In genomic region chr16:87850009-87851006, GRCh38 we compare ENCODE assay signal across 8 cellular contexts. TPM values are rescaled to one million over a fixed set of nuclear protein-coding genes. Genes with fewer than 3 reads are reported as not detected.
A peak's percentile ranks its signal among the peaks of the same experiment; 100 is the strongest.
DNase-seq lines count a peak whose midpoint lies in the region; ATAC-seq, FAIRE-seq and TF ChIP-seq lines count a peak whose summit lies in the region.

No MANE protein-coding gene starts in this region.

- no peaks in the 10 kb centered on the region for H3K9me2 ChIP-seq in GM23338 (ENCODE audit: insufficient read depth)

- H3K27ac ChIP-seq in GM23338 (ENCODE audit: low read depth) = peak overlapping the region; percentile 87

- ATAC-seq in GM23338 (peak; percentile 45), GM21576 (IDR thresholded peaks at IDR 0.05; ENCODE audit: unreplicated experiment) (no peak), HG02840 (IDR thresholded peaks at IDR 0.05; ENCODE audit: low FRiP score, unreplicated experiment) (no peak)

- FAIRE-seq in RCC 7860 (lab: Jason Lieb, UNC) = no peak

- H3K27ac Mint-ChIP-seq in GM23338 = peak overlapping the region; percentile 82
- H3K27ac Mint-ChIP-seq in activated T-helper 2 cell treated with anti-CD3 and anti-CD28 coated beads, Interferon-gamma antibody, Interleukin-2, Interleukin-4, amounts not matched to agents 10 μg/mL and 5 μg/mL and 100 μg/mL, durations not matched to agents 14 hours and 24 hours and 36 hours = no peak overlapping the region

- H3K4me3 ChIP-seq in GM23338 = no peak overlapping the region
- no peak overlapping the region for H3K4me3 ChIP-seq in fibroblast of villous mesenchyme (ENCODE audit: low read depth, low read length)

- H2AFZ ChIP-seq in GM23338 = no peak overlapping the region

- peaks cover 4% of the 10 kb centered on the region for H4K20me1 ChIP-seq in GM23338 (replicated peaks; ENCODE audit: insufficient read depth)

- peaks cover 51% of the 10 kb centered on the region for H3K4me1 Mint-ChIP-seq in GM23338
- peaks cover 29% of the 10 kb centered on the region for H3K4me1 Mint-ChIP-seq in activated T-helper 2 cell treated with anti-CD3 and anti-CD28 coated beads, Interferon-gamma antibody, Interleukin-2, Interleukin-4, amounts not matched to agents 10 μg/mL and 5 μg/mL and 100 μg/mL, durations not matched to agents 14 hours and 24 hours and 36 hours (ENCODE audit: low read depth)

- H3K9me3 Mint-ChIP-seq in GM23338 = no peaks in the 10 kb centered on the region
- no peaks in the 10 kb centered on the region for H3K9me3 Mint-ChIP-seq in activated T-helper 2 cell treated with anti-CD3 and anti-CD28 coated beads, Interferon-gamma antibody, Interleukin-2, Interleukin-4, amounts not matched to agents 10 μg/mL and 5 μg/mL and 100 μg/mL, durations not matched to agents 14 hours and 24 hours and 36 hours

- H3K4me2 ChIP-seq in GM23338 = no peak overlapping the region

- TF ChIP-seq CTCF in GM23338 (conservative IDR thresholded peaks at IDR 0.05; ENCODE audit: low read depth in 2 of 2) (peak; percentile 95), fibroblast of villous mesenchyme (IDR thresholded peaks at IDR 0.05; ENCODE audit: insufficient read depth, low read depth, low read length) (peak; percentile 93)

- H3K27me3 ChIP-seq in GM23338 (ENCODE audit: insufficient read depth) = no peaks in the 10 kb centered on the region

- H3K4me3 Mint-ChIP-seq in GM23338 = no peak overlapping the region
- H3K4me3 Mint-ChIP-seq in activated T-helper 2 cell treated with anti-CD3 and anti-CD28 coated beads, Interferon-gamma antibody, Interleukin-2, Interleukin-4, amounts not matched to agents 10 μg/mL and 5 μg/mL and 100 μg/mL, durations not matched to agents 14 hours and 24 hours and 36 hours (ENCODE audit: low read depth) = no peak overlapping the region

- H3K36me3 Mint-ChIP-seq in GM23338 (ENCODE audit: low read depth) = peaks cover 67% of the 10 kb centered on the region
- peaks cover 81% of the 10 kb centered on the region for H3K36me3 Mint-ChIP-seq in activated T-helper 2 cell treated with anti-CD3 and anti-CD28 coated beads, Interferon-gamma antibody, Interleukin-2, Interleukin-4, amounts not matched to agents 10 μg/mL and 5 μg/mL and 100 μg/mL, durations not matched to agents 14 hours and 24 hours and 36 hours (ENCODE audit: low read depth)

- peaks cover 34% of the 10 kb centered on the region for H3F3A ChIP-seq in GM23338 (replicated peaks; ENCODE audit: low read depth)

- H3K27me3 Mint-ChIP-seq in GM23338 (ENCODE audit: insufficient read depth, low read depth, poor library complexity) = peaks cover 22% of the 10 kb centered on the region
- no peaks in the 10 kb centered on the region for H3K27me3 Mint-ChIP-seq in activated T-helper 2 cell treated with anti-CD3 and anti-CD28 coated beads, Interferon-gamma antibody, Interleukin-2, Interleukin-4, amounts not matched to agents 10 μg/mL and 5 μg/mL and 100 μg/mL, durations not matched to agents 14 hours and 24 hours and 36 hours (ENCODE audit: low read depth)

- intact Hi-C loops in activated T-helper 2 cell treated with anti-CD3 and anti-CD28 coated beads, Interferon-gamma antibody, Interleukin-2, Interleukin-4, amounts not matched to agents 10 μg/mL and 5 μg/mL and 100 μg/mL, durations not matched to agents 14 hours and 24 hours and 36 hours (cut with micrococcal nuclease) = loop anchor here (1.0 kb wide), 2 partner anchors 21 to 59 kb away; no protein-coding TSS in a partner anchor
- intact Hi-C loops in posterior cingulate gyrus (cut with DNase I) = loop anchor here (2.0 kb wide), 1 partner anchor 20 kb away; no protein-coding TSS in a partner anchor

- H3K79me2 ChIP-seq in GM23338 (replicated peaks; ENCODE audit: insufficient read depth) = peaks cover 82% of the 10 kb centered on the region

- peaks cover 12% of the 10 kb centered on the region; the same call in 1 of the 2 replicates for H3K36me3 ChIP-seq in GM23338 (ENCODE audit: insufficient read depth)

- peaks cover 45% of the 10 kb centered on the region for H3K4me1 ChIP-seq in GM23338 (ENCODE audit: insufficient read depth)

- DNase-seq in AG08396 (ENCODE audit: low spot score) (peak; percentile 85), GM23338 (ENCODE audit: low spot score) (peak; percentile 82), RCC 7860 (ENCODE audit: low spot score) (peak; percentile 41), fibroblast of villous mesenchyme (ENCODE audit: low read depth) (peak; percentile 59), posterior cingulate gyrus (peak in 8 of 10 donors; percentile 55 to 95 (median 69))
- DNase-seq in activated T-helper 2 cell treated with anti-CD3 and anti-CD28 coated beads, Interferon-gamma antibody, Interleukin-2, Interleukin-4, amounts not matched to agents 10 μg/mL and 5 μg/mL and 100 μg/mL, durations not matched to agents 14 hours and 24 hours and 36 hours (ENCODE audit: low spot score) = peak; percentile 65

TF ChIP-seq in GM23338, 12 proteins besides CTCF, POLR2A, EP300 and RAD21:
- TF ChIP-seq POLR2AphosphoS5 (IDR thresholded peaks at IDR 0.05; ENCODE audit: low read depth) (peak; percentile 19; the same call in 1 of the 2 replicates), STAT1 (IDR thresholded peaks at IDR 0.05; ENCODE audit: unreplicated experiment) (no peak), JUNB (IDR thresholded peaks at IDR 0.05; ENCODE audit: unreplicated experiment) (no peak)
TF ChIP-seq in GM23338: peak in this region for 1.

RNA-seq across cellular contexts. Expression of gene SLC7A5, which starts 19.0 kb away (rescaled TPM):
- 328 and 386 TPM in 2 replicates for total RNA-seq in GM23338 (2014; rRNA removed; shearing (Covaris generic))
- polyA plus RNA-seq in GM23338 (2016; fragmentation: Nextera tagmentation; extraction: Ambion mirVana) = 107 and 109 TPM in 2 replicates
- 271 TPM in 2 replicates for total RNA-seq in activated T-helper 2 cell treated with anti-CD3 and anti-CD28 coated beads, Interferon-gamma antibody, Interleukin-2, Interleukin-4, amounts not matched to agents 10 μg/mL and 5 μg/mL and 100 μg/mL, durations not matched to agents 14 hours and 24 hours and 36 hours
- total RNA-seq in fibroblast of villous mesenchyme = 27.6 and 56.4 TPM in 2 replicates
